Comparison of ENCODE assay signal across 28 cellular contexts in genomic region chr4:5278213-5278612, GRCh38.
"Had no signal": no experiment of that assay in that cellular context is flagged by ENCODE, and none has a peak within 500 bp of the region (broad histone marks: within the 10 kb centered on the region; RNA-seq: fewer than 3 reads in every experiment).

No MANE protein-coding gene starts in this region.

- H3K27ac Mint-ChIP-seq: stimulated activated effector memory CD8-positive, alpha-beta T cell treated with anti-CD3 and anti-CD28 coated beads, Interleukin-12 subunit alpha, Interleukin-12 subunit beta, amount 100 ng/mL, for 72 hours; stimulated activated memory B cell treated with anti-CD40 and anti-IgM and Interleukin-4, amounts not matched to agents 10 μg/mL and 1 μg/mL and 100 μg/mL, for 72 hours; stimulated activated naive B cell treated with anti-CD40 and anti-IgM and Interleukin-4, amounts not matched to agents 10 μg/mL and 1 μg/mL and 100 μg/mL, for 72 hours; stimulated activated naive CD8-positive, alpha-beta T cell treated with anti-CD3 and anti-CD28 coated beads, Interleukin-15, Interleukin-2, amounts not matched to agents 100 ng/mL and 50 ng/mL, for 24 hours; type B pancreatic cell had no signal

- H3K36me3 ChIP-seq: stomach, suprapubic skin, thoracic aorta, thyroid gland, tibial artery, tibial nerve, transverse colon, upper lobe of left lung, upper lobe of right lung, uterus, vagina had no signal

- H3K27me3 ChIP-seq: stomach, suprapubic skin, testis, thyroid gland, tibial artery, tibial nerve, transverse colon, upper lobe of left lung, upper lobe of right lung, uterus, vagina had no signal

- DNase-seq: stimulated activated CD4-positive, alpha-beta T cell treated with anti-CD3 and anti-CD28 coated beads, Interleukin-2, amount 100 ng/mL, for 48 hours; stimulated activated CD4-positive, alpha-beta T cell treated with anti-CD3 and anti-CD28 coated beads, Interleukin-4, amount 100 ng/mL, for 1 hour; stimulated activated CD4-positive, alpha-beta T cell treated with anti-CD3 and anti-CD28 coated beads, Interleukin-4, amount 100 ng/mL, for 24 hours; stimulated activated CD4-positive, alpha-beta T cell treated with anti-CD3 and anti-CD28 coated beads, Interleukin-4, amount 100 ng/mL, for 4 hours; stimulated activated CD8-positive, alpha-beta memory T cell treated with anti-CD3 and anti-CD28 coated beads, Interleukin-4, amount 100 ng/mL, for 48 hours; stimulated activated naive B cell treated with anti-CD40 and anti-IgM and Interleukin-4, amounts not matched to agents 10 μg/mL and 1 μg/mL and 100 μg/mL, for 72 hours; stimulated activated naive CD4-positive, alpha-beta T cell; stimulated activated naive CD4-positive, alpha-beta T cell treated with Interleukin-2 at 50 U/mL for 16 hours; stimulated activated naive CD8-positive, alpha-beta T cell treated with anti-CD3 and anti-CD28 coated beads, Interleukin-15, amount 100 ng/mL, for 72 hours; stimulated activated naive CD8-positive, alpha-beta T cell treated with anti-CD3 and anti-CD28 coated beads, Interleukin-15, Interleukin-2, amounts not matched to agents 100 U/mL and 50 U/mL, for 24 hours; stomach; substantia nigra; testis; thyroid gland; tibial artery; transverse colon; trophoblast cell; upper lobe of left lung; upper lobe of right lung; uterus had no signal

- H3K4me3 ChIP-seq: stomach, suprapubic skin, testis, thoracic aorta, thyroid gland, tibial artery, tibial nerve, transverse colon, upper lobe of left lung, upper lobe of right lung, uterus, vagina had no signal

- H3K9me3 Mint-ChIP-seq: stimulated activated effector memory CD8-positive, alpha-beta T cell treated with anti-CD3 and anti-CD28 coated beads, Interleukin-12 subunit alpha, Interleukin-12 subunit beta, amount 100 ng/mL, for 72 hours; type B pancreatic cell had no signal

- H3K4me1 ChIP-seq: stomach, suprapubic skin, testis, thyroid gland, tibial artery, upper lobe of left lung, upper lobe of right lung, uterus, vagina had no signal

- H3K36me3 Mint-ChIP-seq: stimulated activated effector memory CD8-positive, alpha-beta T cell treated with anti-CD3 and anti-CD28 coated beads, Interleukin-12 subunit alpha, Interleukin-12 subunit beta, amount 100 ng/mL, for 72 hours; stimulated activated memory B cell treated with anti-CD40 and anti-IgM and Interleukin-4, amounts not matched to agents 10 μg/mL and 1 μg/mL and 100 μg/mL, for 72 hours; stimulated activated naive B cell treated with anti-CD40 and anti-IgM and Interleukin-4, amounts not matched to agents 10 μg/mL and 1 μg/mL and 100 μg/mL, for 72 hours; type B pancreatic cell had no signal

- H3K4me3 Mint-ChIP-seq: stimulated activated effector memory CD8-positive, alpha-beta T cell treated with anti-CD3 and anti-CD28 coated beads, Interleukin-12 subunit alpha, Interleukin-12 subunit beta, amount 100 ng/mL, for 72 hours; stimulated activated memory B cell treated with anti-CD40 and anti-IgM and Interleukin-4, amounts not matched to agents 10 μg/mL and 1 μg/mL and 100 μg/mL, for 72 hours; stimulated activated naive B cell treated with anti-CD40 and anti-IgM and Interleukin-4, amounts not matched to agents 10 μg/mL and 1 μg/mL and 100 μg/mL, for 72 hours; stimulated activated naive CD8-positive, alpha-beta T cell treated with anti-CD3 and anti-CD28 coated beads, Interleukin-15, amount 100 ng/mL, for 72 hours; stimulated activated naive CD8-positive, alpha-beta T cell treated with anti-CD3 and anti-CD28 coated beads, Interleukin-15, Interleukin-2, amounts not matched to agents 100 ng/mL and 50 ng/mL, for 24 hours; type B pancreatic cell had no signal

- ATAC-seq: stimulated activated effector memory CD8-positive, alpha-beta T cell treated with anti-CD3 and anti-CD28 coated beads, Interleukin-12 subunit alpha, Interleukin-12 subunit beta, amount 100 ng/mL, for 72 hours; stimulated activated memory B cell treated with anti-CD40 and anti-IgM and Interleukin-4, amounts not matched to agents 10 μg/mL and 1 μg/mL and 100 μg/mL, for 72 hours; stimulated activated naive B cell treated with anti-CD40 and anti-IgM and Interleukin-4, amounts not matched to agents 10 μg/mL and 1 μg/mL and 100 μg/mL, for 72 hours; stimulated activated naive CD8-positive, alpha-beta T cell treated with anti-CD3 and anti-CD28 coated beads, Interleukin-15, amount 100 ng/mL, for 72 hours; stimulated activated naive CD8-positive, alpha-beta T cell treated with anti-CD3 and anti-CD28 coated beads, Interleukin-15, Interleukin-2, amounts not matched to agents 100 U/mL and 50 U/mL, for 24 hours; upper lobe of right lung had no signal

- H3K27ac ChIP-seq: stomach, suprapubic skin, testis, thoracic aorta, thyroid gland, tibial artery, tibial nerve, transverse colon, upper lobe of left lung, upper lobe of right lung, uterus, vagina had no signal

- H3K27me3 Mint-ChIP-seq: stimulated activated naive B cell treated with anti-CD40 and anti-IgM and Interleukin-4, amounts not matched to agents 10 μg/mL and 1 μg/mL and 100 μg/mL, for 72 hours; stimulated activated naive CD8-positive, alpha-beta T cell treated with anti-CD3 and anti-CD28 coated beads, Interleukin-15, amount 100 ng/mL, for 72 hours; stimulated activated naive CD8-positive, alpha-beta T cell treated with anti-CD3 and anti-CD28 coated beads, Interleukin-15, Interleukin-2, amounts not matched to agents 100 ng/mL and 50 ng/mL, for 24 hours had no signal

- H3K9me3 ChIP-seq: suprapubic skin, testis, thoracic aorta, thyroid gland, tibial artery, tibial nerve, transverse colon, upper lobe of left lung, upper lobe of right lung, uterus, vagina had no signal
